Comparison of ENCODE assay signal across 17 cellular contexts in genomic region chr20:15332711-15333160, GRCh38.
DNase-seq lines count a peak whose midpoint lies in the region; ATAC-seq, FAIRE-seq and TF ChIP-seq lines count a peak whose summit lies in the region.
"Had no signal": no experiment of that assay in that cellular context is flagged by ENCODE, and none has a peak within 500 bp of the region (broad histone marks: within the 10 kb centered on the region; RNA-seq: fewer than 3 reads in every experiment).

No MANE protein-coding gene starts in this region.

- TF ChIP-seq POLR2A in GM12891 (IDR thresholded peaks at IDR 0.05; ENCODE audit: low read depth, low read length), result no peak

- CTCF ChIA-PET in RWPE1 (lab: Yijun Ruan, JAX), result no interaction called here

- ATAC-seq in GM19438 (IDR thresholded peaks at IDR 0.05; ENCODE audit: low read depth, unreplicated experiment), result peak; percentile 82
- ATAC-seq in HG02798 (IDR thresholded peaks at IDR 0.05; ENCODE audit: poor library complexity, unreplicated experiment), result peak; percentile 64
- peak; percentile 52 for ATAC-seq in HG03439 (IDR thresholded peaks at IDR 0.05; ENCODE audit: unreplicated experiment)
- ATAC-seq: HCT116, Panc1, right lobe of liver had no signal

- TF ChIP-seq CTCF in RWPE1 (conservative IDR thresholded peaks at IDR 0.05; ENCODE audit: low read depth), result no peak

- FAIRE-seq in GM12891 (lab: Jason Lieb, UNC), result peak; percentile 47
- FAIRE-seq: islet of Langerhans had no signal

- POLR2A ChIA-PET in RWPE1 (lab: Yijun Ruan, JAX; ENCODE audit: low non-redundant PET), result no interaction called here

- no peak overlapping the region for H3K27ac ChIP-seq in RWPE1
- H3K27ac ChIP-seq: right lobe of liver had no signal

- DNase-seq in GM12891 (ENCODE audit: insufficient read length, low spot score), result no peak
- no peak for DNase-seq in NCI-H187 (lab: John Stamatoyannopoulos, UW)
- DNase-seq in RKO (ENCODE audit: low spot score), result no peak
- no peak for DNase-seq in RWPE1 (ENCODE audit: low spot score)
- DNase-seq in H4 (ENCODE audit: low spot score), result no peak
- DNase-seq: activated CD8-positive, alpha-beta memory T cell treated with anti-CD3 and anti-CD28 coated beads for 24 hours; activated naive CD8-positive, alpha-beta T cell treated with anti-CD3 and anti-CD28 coated beads, Interleukin-2, amount 10 ng/mL, durations not matched to agents 7 days and 5 days; cortex of kidney; GDM1; right lobe of liver; T1000 had no signal

TF ChIP-seq in GM12891, 5 proteins besides CTCF, POLR2A, EP300 and RAD21:
- TF ChIP-seq PAX5 (IDR thresholded peaks at IDR 0.05; ENCODE audit: insufficient read depth, low read length, severe bottlenecking) (no peak), SPI1 (IDR thresholded peaks at IDR 0.05; ENCODE audit: low read depth, low read length) (0 out of 2 replicates have a peak, but pooled peaks have one; percentile 9)
